Comparison of ENCODE assay signal across 29 cellular contexts in the genomic region with DNA sequence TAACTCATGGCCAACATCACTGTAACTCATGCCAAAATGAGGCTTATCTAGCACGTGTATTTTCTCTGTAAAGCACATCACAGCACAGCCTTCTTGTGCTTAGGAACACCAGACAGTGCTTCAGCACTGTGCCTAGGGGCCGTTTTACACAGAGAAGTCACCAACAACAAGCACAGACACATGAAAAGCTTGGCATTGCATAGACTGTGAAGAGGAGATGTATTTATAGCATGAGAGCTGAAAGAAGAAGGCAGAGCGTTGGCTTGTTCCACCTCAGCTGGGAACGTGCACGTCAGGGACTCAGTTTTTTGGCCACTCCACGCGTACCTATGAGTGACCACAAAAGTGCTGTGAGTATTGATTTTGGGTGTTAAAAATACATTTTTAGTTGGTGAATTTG.
"Had no signal": no experiment of that assay in that cellular context is flagged by ENCODE, and none has a peak within 500 bp of the region (broad histone marks: within the 10 kb centered on the region; RNA-seq: fewer than 3 reads in every experiment).

No MANE protein-coding gene starts in this region.

- DNase-seq: activated B cell treated with CpG ODN at 0.5 μM for 24 hours; activated CD4-positive, alpha-beta T cell treated with anti-CD3 and anti-CD28 coated beads for 48 hours; activated CD4-positive, alpha-beta T cell treated with anti-CD3 and anti-CD28 coated beads, Interleukin-2, amount 50 U/mL, for 1 hour; activated CD4-positive, alpha-beta T cell treated with anti-CD3 and anti-CD28 coated beads, Interleukin-2, amount 50 U/mL, for 48 hours; activated CD8-positive, alpha-beta memory T cell treated with anti-CD3 and anti-CD28 coated beads for 24 hours; activated CD8-positive, alpha-beta T cell treated with anti-CD3 and anti-CD28 coated beads for 36 hours; activated effector memory CD4-positive, alpha-beta T cell treated with Interleukin-2 at 50 U/mL for 16 hours; activated gamma-delta T cell treated with Interleukin-2 at 50 U/mL for 16 hours; activated naive CD4-positive, alpha-beta T cell treated with anti-CD3 and anti-CD28 coated beads for 36 hours; activated naive CD8-positive, alpha-beta T cell treated with anti-CD3 and anti-CD28 coated beads for 36 hours; activated naive CD8-positive, alpha-beta T cell treated with anti-CD3 and anti-CD28 coated beads, Interleukin-2, amount 50 U/mL, for 24 hours; activated T-cell treated with anti-CD3 and anti-CD28 coated beads, Interleukin-2, amount 50 U/mL, for 4 hours; adrenal gland; aorta; body of pancreas; effector memory CD4-positive, alpha-beta T cell; endodermal cell; foreskin fibroblast; SW 1271; T-cell; T-helper 9 cell; WERI-Rb-1 had no signal

- H3K4me1 ChIP-seq: adrenal gland, body of pancreas, breast epithelium had no signal

- ATAC-seq: activated CD4-positive, CD25-positive, alpha-beta regulatory T cell treated with anti-CD3 and anti-CD28 coated beads, Interleukin-2, amount 50 U/mL, for 24 hours; activated CD8-positive, alpha-beta T cell treated with anti-CD3 and anti-CD28 coated beads for 36 hours; activated naive CD8-positive, alpha-beta T cell treated with anti-CD3 and anti-CD28 coated beads, Interleukin-2, amount 50 U/mL, for 24 hours; activated T-cell treated with anti-CD3 and anti-CD28 coated beads, Interleukin-2, amount 50 U/mL, for 4 hours; activated T-helper 17 cell treated with anti-CD3 and anti-CD28 coated beads, Interleukin-2, amount 50 U/mL, for 72 hours; body of pancreas; esophagus mucosa; T-cell had no signal

- H3K4me3 ChIP-seq: adrenal gland, body of pancreas, breast epithelium, cardiac muscle cell, coronary artery, dorsolateral prefrontal cortex had no signal

- H3K27me3 ChIP-seq: adrenal gland, body of pancreas, breast epithelium, cardiac muscle cell, dorsolateral prefrontal cortex had no signal

- H3K27ac ChIP-seq: adrenal gland, body of pancreas, breast epithelium, cardiac muscle cell, coronary artery, WERI-Rb-1 had no signal

- H3K36me3 ChIP-seq: adrenal gland, breast epithelium, cardiac muscle cell, WERI-Rb-1 had no signal

- H3K9me3 ChIP-seq: adrenal gland, body of pancreas, breast epithelium had no signal
